In the genomic region with DNA sequence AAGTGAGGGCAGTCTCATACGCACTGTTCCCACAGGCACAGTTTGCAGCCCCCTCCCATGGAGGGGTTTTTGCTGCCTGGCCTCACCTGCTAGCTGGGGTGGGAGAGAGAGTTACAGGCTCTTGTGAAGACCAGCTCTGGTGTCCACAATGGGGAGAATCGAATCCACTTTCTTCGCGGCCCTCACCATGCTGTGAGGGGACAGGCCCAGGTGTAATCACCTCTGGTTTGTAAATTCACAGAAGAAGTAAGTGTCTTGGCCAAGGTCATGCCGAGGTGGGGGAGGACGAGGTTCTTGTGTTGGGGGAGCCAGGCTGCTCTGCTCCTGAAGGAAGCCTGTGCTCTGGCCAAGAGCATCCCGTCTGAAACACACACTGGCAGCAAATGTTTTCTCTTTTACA, we compare ENCODE assay signal across 17 cellular contexts. TPM values are rescaled to one million over a fixed set of nuclear protein-coding genes. Genes with fewer than 3 reads are reported as not detected.
DNase-seq lines count a peak whose midpoint lies in the region; ATAC-seq, FAIRE-seq and TF ChIP-seq lines count a peak whose summit lies in the region.
"Had no signal": no experiment of that assay in that cellular context is flagged by ENCODE, and none has a peak within 500 bp of the region (broad histone marks: within the 10 kb centered on the region; RNA-seq: fewer than 3 reads in every experiment).

No MANE protein-coding gene starts in this region.

- no peak overlapping the region for H4K8ac ChIP-seq in mesenchymal stem cell (ENCODE audit: low read length)

- no peak overlapping the region for H3K4me2 ChIP-seq in HepG2 (ENCODE audit: low read depth, low read length)
- no peak overlapping the region for H3K4me2 ChIP-seq in mesenchymal stem cell (ENCODE audit: low read length, poor library complexity, severe bottlenecking)
- H3K4me2 ChIP-seq: BLaER1 had no signal

- H4K91ac ChIP-seq in mesenchymal stem cell (ENCODE audit: low read length): no peak overlapping the region

- H3K4ac ChIP-seq in mesenchymal stem cell (ENCODE audit: low read depth in 1 of 2, low read length in 2 of 2): no peak overlapping the region

- H3K9ac ChIP-seq in HUES48 (ENCODE audit: low read depth, low read length): no peak overlapping the region
- H3K9ac ChIP-seq in HepG2 (ENCODE audit: insufficient read depth, low read depth, low read length): no peak overlapping the region
- no peak overlapping the region for H3K9ac ChIP-seq in mesenchymal stem cell (ENCODE audit: low read length)
- H3K9ac ChIP-seq: BLaER1, GM23248 had no signal

- no peak overlapping the region for H2BK12ac ChIP-seq in mesenchymal stem cell (ENCODE audit: low read length in 2 of 2)

- in situ Hi-C loops in HepG2 (cut with HindIII; ENCODE audit: extremely low pct_ligation_motif_present, low pct_unique_long_range_greater_than_20kb): no loop called here

- H2AFZ ChIP-seq in HepG2 (ENCODE audit: low read length) (no peak overlapping the region), mesenchymal stem cell (ENCODE audit: low read depth, low read length) (no peak overlapping the region)
- H2AFZ ChIP-seq: GM23248 had no signal

- DNase-seq in activated effector memory CD4-positive, alpha-beta T cell treated with anti-CD3 and anti-CD28 coated beads, Interleukin-2, amount 50 U/mL, for 16 hours: peak; percentile 60
- no peak for DNase-seq in activated effector memory CD4-positive, alpha-beta T cell treated with Interleukin-2 at 50 U/mL for 16 hours
- peak; percentile 75 for DNase-seq in esophagus muscularis mucosa (ENCODE audit: extremely low spot score)
- DNase-seq in stomach: peak; percentile 15
- no peak for DNase-seq in HepG2 (ENCODE audit: low spot score)
- DNase-seq in mesenchymal stem cell: no peak
- no peak for DNase-seq in pons (ENCODE audit: low spot score)
- DNase-seq: 8988T; CD4-positive, alpha-beta memory T cell; DMS153; DMS79; GDM1 had no signal

- no peak overlapping the region for H3K23ac ChIP-seq in mesenchymal stem cell (ENCODE audit: low read length in 2 of 2)

- H3K79me1 ChIP-seq in mesenchymal stem cell (replicated peaks; ENCODE audit: low read length, poor library complexity, severe bottlenecking): no peaks in the 10 kb centered on the region

- no peak for FAIRE-seq in HepG2 (lab: Jason Lieb, UNC)

- no peaks in the 10 kb centered on the region for H3K36me3 ChIP-seq in HUES48 (ENCODE audit: control insufficient read depth, insufficient read depth, low read length)
- no peaks in the 10 kb centered on the region for H3K36me3 ChIP-seq in esophagus muscularis mucosa
- H3K36me3 ChIP-seq in stomach: no peaks in the 10 kb centered on the region
- no peaks in the 10 kb centered on the region for H3K36me3 ChIP-seq in HepG2 (replicated peaks in 1 of 2; ENCODE audit: control insufficient read depth in 1 of 2, insufficient read depth in 2 of 2, low read length in 2 of 2)
- no peaks in the 10 kb centered on the region for H3K36me3 ChIP-seq in mesenchymal stem cell (ENCODE audit: control insufficient read depth in 1 of 2, insufficient read depth in 2 of 2, low read depth in 1 of 2, low read length in 2 of 2)
- H3K36me3 ChIP-seq: BLaER1 had no signal

- no peaks in the 10 kb centered on the region for H4K20me1 ChIP-seq in HepG2 (ENCODE audit: insufficient read depth, low read length)
- H4K20me1 ChIP-seq: BLaER1 had no signal

- H3K18ac ChIP-seq in mesenchymal stem cell (ENCODE audit: low read depth in 1 of 2, low read length in 2 of 2): no peak overlapping the region

- no peak for TF ChIP-seq EP300 in esophagus muscularis mucosa (IDR thresholded peaks at IDR 0.05)
- TF ChIP-seq EP300 in stomach (IDR thresholded peaks at IDR 0.05): no peak
- TF ChIP-seq EP300 in HepG2 (IDR thresholded peaks at IDR 0.05; ENCODE audit: low read depth in 2 of 2, low read length in 2 of 2): no peak
- no peak for TF ChIP-seq EP300 in HepG2 (CRISPR knock-in tag; IDR thresholded peaks at IDR 0.05; ENCODE audit: borderline replicate concordance)

- intact Hi-C loops in esophagus muscularis mucosa (cut with DNase I) (no loop called here), stomach (cut with DNase I; ENCODE audit: low total_unique reads) (no loop called here), HepG2 (cut with micrococcal nuclease; ENCODE audit: unreplicated experiment) (no loop called here)

- no peaks in the 10 kb centered on the region for H3K79me2 ChIP-seq in HepG2 (ENCODE audit: insufficient read depth, low read length)

- no TSS peak for BruUV-seq in HepG2 (replicated peaks; lab: Mats Ljungman, UMichigan)

- no peak for ATAC-seq in HepG2

- no peak overlapping the region for H2AK5ac ChIP-seq in mesenchymal stem cell (ENCODE audit: low read length, severe bottlenecking)

- 70% methylated on average over 3 of the region's 7 CpGs for WGBS in esophagus muscularis mucosa
- WGBS in stomach, 5 donors: 61 to 74% (median 72%) methylated on average over 7 of the region's 7 CpGs
- 5% methylated on average over 4 of the region's 7 CpGs for WGBS in HepG2 (ENCODE audit: low lambda C conversion rate)
- 79% methylated on average over 7 of the region's 7 CpGs for WGBS in mesenchymal stem cell

- H3K27me3 ChIP-seq in HUES48 (ENCODE audit: control insufficient read depth, insufficient read depth, low read length) (no peaks in the 10 kb centered on the region), esophagus muscularis mucosa (peaks cover 0 to 42% (median 0%) of the 10 kb centered on the region in 4 donors), stomach (peaks cover 0 to 45% (median 6%) of the 10 kb centered on the region in 3 donors), HepG2 (ENCODE audit: control insufficient read depth in 1 of 2, insufficient read depth in 2 of 2, low read length in 2 of 2) (peaks cover 1 to 39% of the 10 kb centered on the region in 2 experiments; a peak in 3 of 5 replicates), mesenchymal stem cell (ENCODE audit: control insufficient read depth in 1 of 2, insufficient read depth in 1 of 2, low read length in 2 of 2) (peaks cover 0 to 47% of the 10 kb centered on the region in 2 experiments)
- H3K27me3 ChIP-seq: BLaER1 had no signal

- no peak overlapping the region for H2BK5ac ChIP-seq in mesenchymal stem cell (ENCODE audit: low read depth, low read length, poor library complexity, severe bottlenecking)

- TF ChIP-seq CTCF in esophagus muscularis mucosa (IDR thresholded peaks at IDR 0.05) (no peak), stomach (IDR thresholded peaks at IDR 0.05) (no peak), HepG2 (CRISPR knock-in tag; IDR thresholded peaks at IDR 0.05) (no peak)

- H3K4me3 ChIP-seq in HUES48 (ENCODE audit: low read depth, low read length) (no peak overlapping the region), esophagus muscularis mucosa (no peak overlapping the region), stomach (no peak overlapping the region), HepG2 (replicated peaks in 1 of 3; ENCODE audit: insufficient read depth in 1 of 3, low read depth in 2 of 3, low read length in 3 of 3) (no peak overlapping the region), mesenchymal stem cell (ENCODE audit: insufficient read depth in 1 of 2, low read depth in 1 of 2, low read length in 2 of 2) (no peak overlapping the region)
- H3K4me3 ChIP-seq: BLaER1, GM23248 had no signal

- CTCF ChIA-PET in HepG2 (lab: Yijun Ruan, JAX; ENCODE audit: low intra/inter-chr PET ratio, low total read pairs): no interaction called here

- H3K9me3 ChIP-seq in HUES48 (ENCODE audit: control insufficient read depth, insufficient read depth, low read length) (no peaks in the 10 kb centered on the region), esophagus muscularis mucosa (no peaks in the 10 kb centered on the region), stomach (no peaks in the 10 kb centered on the region), HepG2 (ENCODE audit: low read length) (no peaks in the 10 kb centered on the region), mesenchymal stem cell (ENCODE audit: control insufficient read depth, low read length) (no peaks in the 10 kb centered on the region)
- H3K9me3 ChIP-seq: BLaER1 had no signal

- POLR2A ChIA-PET in HepG2 (lab: Yijun Ruan, JAX): no interaction called here

- H3K27ac ChIP-seq in HUES48 (ENCODE audit: low read depth, low read length) (peak overlapping the region; percentile 23), esophagus muscularis mucosa (replicated peaks in 1 of 4) (no peak overlapping the region), stomach (no peak overlapping the region), HepG2 (ENCODE audit: extremely low read length, insufficient read depth, low read length) (no peak overlapping the region), mesenchymal stem cell (ENCODE audit: low read length, poor library complexity, severe bottlenecking) (no peak overlapping the region)
- H3K27ac ChIP-seq: BLaER1, GM23248 had no signal

- TF ChIP-seq POLR2A in esophagus muscularis mucosa (IDR thresholded peaks at IDR 0.05; ENCODE audit: low read depth) (no peak), stomach (IDR thresholded peaks at IDR 0.05) (no peak), HepG2 (IDR thresholded peaks at IDR 0.05; ENCODE audit: insufficient read depth in 1 of 2, low read depth in 2 of 2, low read length in 2 of 2) (no peak)

- H3K4me1 ChIP-seq in HUES48 (ENCODE audit: control insufficient read depth, insufficient read depth, low read length) (peaks cover 16% of the 10 kb centered on the region), esophagus muscularis mucosa (no peaks in the 10 kb centered on the region), stomach (no peaks in the 10 kb centered on the region), HepG2 (ENCODE audit: insufficient read depth, low read length) (no peaks in the 10 kb centered on the region), mesenchymal stem cell (ENCODE audit: control insufficient read depth, insufficient read depth, low read depth, low read length) (no peaks in the 10 kb centered on the region)
- H3K4me1 ChIP-seq: BLaER1 had no signal

- no peak overlapping the region for H3K14ac ChIP-seq in mesenchymal stem cell (ENCODE audit: low read length in 2 of 2)

- no peak overlapping the region for H2BK120ac ChIP-seq in mesenchymal stem cell (ENCODE audit: low read depth, low read length)

- H2BK15ac ChIP-seq in mesenchymal stem cell (ENCODE audit: low read depth, poor library complexity, severe bottlenecking): no peak overlapping the region

- no peak for TF ChIP-seq RAD21 in HepG2 (CRISPR knock-in tag; IDR thresholded peaks at IDR 0.05)

RNA-seq across cellular contexts. Expression of a gene that starts 39.5 kb away (rescaled TPM):
- total RNA-seq in esophagus muscularis mucosa (under 1 TPM in 2 of 4 donors, not detected in 2; 0.83 to 0.99 TPM), stomach (not detected), HepG2 (2016; rRNA removed; fragmentation: Illumina TruSeq; extraction: Trizol) (0.22 TPM in 1 of 2 replicates, not detected in the other)
- polyA plus RNA-seq in stomach (1 to 10 TPM in 1 of 3 donors, under 1 TPM in 1, not detected in 1; 0.87 to 2.2 TPM), HepG2 (2011; rRNA removed) (0.12 and 0.34 TPM in 2 replicates)
- total RNA-seq in HepG2 (2016; cell fraction: cytosol; rRNA removed; fragmentation: Illumina TruSeq; extraction: Trizol; ENCODE audit: low read depth): 0.71 TPM in 1 of 2 replicates, not detected in the other
- not detected in 2 replicates for total RNA-seq in HepG2 (2016; cell fraction: insoluble cytoplasmic fraction; rRNA removed; fragmentation: Illumina TruSeq; extraction: Trizol)
- total RNA-seq in HepG2 (2016; cell fraction: membrane; rRNA removed; fragmentation: Illumina TruSeq; extraction: Trizol): not detected in 2 replicates
- total RNA-seq in HepG2 (2016; cell fraction: nucleus; rRNA removed; fragmentation: Illumina TruSeq; extraction: Trizol): 1.2 TPM in 1 of 2 replicates, not detected in the other
- polyA plus RNA-seq in HepG2 (2011; cell fraction: cytosol; rRNA removed): 0.10 and 0.12 TPM in 2 replicates
- polyA plus RNA-seq in HepG2 (2011; cell fraction: nucleus; rRNA removed): 0.62 and 1.8 TPM in 2 replicates
- 0.40 and 1.1 TPM in 2 replicates for polyA plus RNA-seq in HepG2 (2012)
- 0.23 and 0.47 TPM in 2 replicates for polyA plus RNA-seq in HepG2 (2016; cell fraction: cytosol; fragmentation: Illumina TruSeq; extraction: Trizol; ENCODE audit: low read depth)
- polyA plus RNA-seq in HepG2 (2016; cell fraction: insoluble cytoplasmic fraction; fragmentation: Illumina TruSeq; extraction: Trizol; ENCODE audit: low read depth): not detected in 2 replicates
- 0.26 TPM in 1 of 2 replicates, not detected in the other for polyA plus RNA-seq in HepG2 (2016; cell fraction: membrane; fragmentation: Illumina TruSeq; extraction: Trizol; ENCODE audit: low read depth)
- 0.83 and 1.0 TPM in 2 replicates for polyA plus RNA-seq in HepG2 (2016; cell fraction: nucleus; fragmentation: Illumina TruSeq; extraction: Trizol; ENCODE audit: insufficient read depth, low read depth)
- polyA minus RNA-seq in HepG2 (2011; rRNA and poly(A)+ RNA removed; ENCODE audit: low replicate concordance): not detected in 2 replicates
- not detected in 2 replicates for polyA minus RNA-seq in HepG2 (2011; cell fraction: cytosol; rRNA and poly(A)+ RNA removed)
- polyA minus RNA-seq in HepG2 (2011; cell fraction: nucleus; rRNA and poly(A)+ RNA removed): not detected in 2 replicates
- 0.41 TPM for polyA plus RNA-seq in mesenchymal stem cell (2013, experiment 1 of 2)
- 0.44 TPM for polyA plus RNA-seq in mesenchymal stem cell (2013, experiment 2 of 2)
- total RNA-seq: Daoy, GM23248, H7 had no signal

Comparison
In these comparisons a context has a peak if more than half of its experiments do, and no peak if none do; other contexts are left out.
1. DNase-seq: peak in activated effector memory CD4-positive, alpha-beta T cell treated with anti-CD3 and anti-CD28 coated beads, Interleukin-2, amount 50 U/mL, for 16 hours (single experiment), esophagus muscularis mucosa (single experiment) and stomach (single experiment); none in activated effector memory CD4-positive, alpha-beta T cell treated with Interleukin-2 at 50 U/mL for 16 hours (single experiment), HepG2 (single experiment), mesenchymal stem cell (single experiment) and pons (single experiment).